8 cellular contexts compared by ENCODE assay signal in the genomic region with DNA sequence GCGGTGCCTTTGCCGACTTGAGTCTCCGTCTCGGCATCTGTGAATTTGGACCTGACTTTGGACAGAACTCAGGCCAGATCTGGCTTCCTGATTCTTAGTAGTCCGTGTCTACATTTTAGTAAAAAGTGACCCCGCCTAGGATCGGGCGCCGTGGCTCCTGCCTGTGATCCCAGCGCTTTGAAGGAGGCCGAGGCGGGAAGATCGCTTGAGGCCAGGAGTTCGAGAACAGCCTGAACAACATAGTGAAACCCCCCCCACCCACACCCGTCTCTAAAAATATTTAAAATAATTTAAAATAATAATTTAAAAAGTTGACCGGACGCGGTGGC. TPM values are rescaled to one million over a fixed set of nuclear protein-coding genes. Genes with fewer than 3 reads are reported as not detected.
DNase-seq lines count a peak whose midpoint lies in the region; ATAC-seq, FAIRE-seq and TF ChIP-seq lines count a peak whose summit lies in the region.

No MANE protein-coding gene starts in this region.

- peaks cover 0 to 22% (median 7%) of the 10 kb centered on the region in 11 experiments; a peak in 13 of 22 replicates for H3K36me3 ChIP-seq in BLaER1 treated with 17β-estradiol and CSF1 and Interleukin-3, amounts not matched to agents 10 nM and 100 nM
- H3K36me3 ChIP-seq in OCI-LY1 (ENCODE audit: insufficient read depth, low read length): peaks cover 26% of the 10 kb centered on the region
- H3K36me3 ChIP-seq in endothelial cell of umbilical vein (ENCODE audit: control insufficient read depth in 2 of 2, extremely low read depth in 1 of 2, insufficient read depth in 2 of 2, low read length in 2 of 2): peaks cover 2 to 6% of the 10 kb centered on the region in 2 experiments

- POLR2A ChIA-PET in endothelial cell of umbilical vein (lab: Charles Lee): no interaction called here

- H3K9me3 Mint-ChIP-seq in neural crest cell: no peaks in the 10 kb centered on the region

- no peak overlapping the region for H2AFZ ChIP-seq in OCI-LY1 (ENCODE audit: low read length)
- peak overlapping the region; percentile 88 for H2AFZ ChIP-seq in endothelial cell of umbilical vein (ENCODE audit: low read depth, low read length)

- dilution Hi-C loops in endothelial cell of umbilical vein (cut with MboI; ENCODE audit: extremely low pct_ligation_motif_present, low sequenced_read_pairs): no loop called here

- intact Hi-C loops in endothelial cell of umbilical vein (cut with micrococcal nuclease) (loop anchor here (1.0 to 2.0 kb wide), 3 partner anchors 48 to 160 kb away; partner anchors contain the start of genes ATP8B3 and UQCR11), posterior cingulate gyrus (cut with DNase I) (loop anchor here (2.0 to 5.0 kb wide), 2 partner anchors 60 to 86 kb away; partner anchors contain the start of genes MBD3 and MEX3D)

- peaks cover 0 to 7% (median 0%) of the 10 kb centered on the region in 11 experiments; a peak in 1 of 22 replicates for H3K27me3 ChIP-seq in BLaER1 treated with 17β-estradiol and CSF1 and Interleukin-3, amounts not matched to agents 10 nM and 100 nM
- H3K27me3 ChIP-seq in OCI-LY1 (ENCODE audit: insufficient read depth, low read length): no peaks in the 10 kb centered on the region
- no peaks in the 10 kb centered on the region for H3K27me3 ChIP-seq in endothelial cell of umbilical vein (ENCODE audit: control insufficient read depth in 2 of 2, insufficient read depth in 2 of 2, low read length in 2 of 2)

- CTCF ChIA-PET in endothelial cell of umbilical vein (lab: Charles Lee): interaction anchor here (0.9 to 2.1 kb wide), 4 partner anchors 19 to 185 kb away, joined by 3 to 11 read pairs (median 4); no protein-coding TSS in a partner anchor

- peaks cover 5 to 34% (median 27%) of the 10 kb centered on the region in 11 experiments; a peak in 19 of 22 replicates for H4K20me1 ChIP-seq in BLaER1 treated with 17β-estradiol and CSF1 and Interleukin-3, amounts not matched to agents 10 nM and 100 nM
- H4K20me1 ChIP-seq in OCI-LY1 (ENCODE audit: insufficient read depth, low read length): no peaks in the 10 kb centered on the region
- no peaks in the 10 kb centered on the region for H4K20me1 ChIP-seq in endothelial cell of umbilical vein (replicated peaks; ENCODE audit: control insufficient read depth, extremely low read depth, insufficient read depth, low read length)

- peaks cover 13% of the 10 kb centered on the region for H3K27me3 Mint-ChIP-seq in neural crest cell (ENCODE audit: low read depth)

- BruUV-seq in endothelial cell of umbilical vein (replicated peaks; lab: Mats Ljungman, UMichigan): TSS peak; percentile 98

- no peak for FAIRE-seq in endothelial cell of umbilical vein (lab: Jason Lieb, UNC)

- in situ Hi-C loops in GM13976 (cut with MboI; ENCODE audit: low sequenced_read_pairs, unreplicated experiment): no loop called here

- DNase-seq in endothelial cell of umbilical vein (ENCODE audit: low read depth, low spot score): no peak
- no peak for DNase-seq in neural crest cell (ENCODE audit: low read depth, low spot score)
- DNase-seq in posterior cingulate gyrus: no peak
- DNase-seq in NCI-H187 treated with DMSO at 0.1 percent for 48 hours (lab: John Stamatoyannopoulos, UW): no peak
- no peak for DNase-seq in GM13976 (ENCODE audit: low spot score)

- H3K4me3 ChIP-seq in BLaER1 treated with 17β-estradiol and CSF1 and Interleukin-3, amounts not matched to agents 10 nM and 100 nM: peak overlapping the region; percentile 73 to 91 (median 86)
- H3K4me3 ChIP-seq in OCI-LY1 (ENCODE audit: low read depth, low read length, poor library complexity, severe bottlenecking): peak overlapping the region; percentile 76
- peak overlapping the region; percentile 24 to 49 (median 39) for H3K4me3 ChIP-seq in endothelial cell of umbilical vein (replicated peaks in 1 of 3; ENCODE audit: insufficient read depth in 1 of 3, low read depth in 1 of 3, low read length in 3 of 3)

- H3K9me1 ChIP-seq in endothelial cell of umbilical vein (replicated peaks; ENCODE audit: control insufficient read depth, extremely low read depth, insufficient read depth, low read length): no peaks in the 10 kb centered on the region

- H3K36me3 Mint-ChIP-seq in neural crest cell (ENCODE audit: low read depth): peaks cover 2% of the 10 kb centered on the region

- peak overlapping the region; percentile 90 to 99 (median 98) for H3K9ac ChIP-seq in BLaER1 treated with 17β-estradiol and CSF1 and Interleukin-3, amounts not matched to agents 10 nM and 100 nM
- peak overlapping the region; percentile 87 for H3K9ac ChIP-seq in OCI-LY1 (ENCODE audit: low read length)
- peak overlapping the region; percentile 97 for H3K9ac ChIP-seq in endothelial cell of umbilical vein (replicated peaks; ENCODE audit: extremely low read depth, insufficient read depth, low read length)

- peak overlapping the region; percentile 67 to 95 (median 84) for H3K4me2 ChIP-seq in BLaER1 treated with 17β-estradiol and CSF1 and Interleukin-3, amounts not matched to agents 10 nM and 100 nM
- H3K4me2 ChIP-seq in OCI-LY1 (ENCODE audit: low read length) (peak overlapping the region; percentile 93), endothelial cell of umbilical vein (ENCODE audit: insufficient read depth, low read length) (peak overlapping the region; percentile 58)

- no peaks in the 10 kb centered on the region for H3K9me2 ChIP-seq in OCI-LY1 (ENCODE audit: low read depth, low read length)

- peaks cover 11% of the 10 kb centered on the region for H3K4me1 Mint-ChIP-seq in neural crest cell

- peak overlapping the region; percentile 91 for H3K27ac Mint-ChIP-seq in neural crest cell (ENCODE audit: unreplicated experiment)

- TF ChIP-seq POLR2A in endothelial cell of umbilical vein (IDR thresholded peaks at IDR 0.05; ENCODE audit: low read depth, low read length): no peak

- no peak for ATAC-seq in GM21367 (IDR thresholded peaks at IDR 0.05; ENCODE audit: unreplicated experiment)

- peak overlapping the region; percentile 93 to 100 (median 99) for H3K27ac ChIP-seq in BLaER1 treated with 17β-estradiol and CSF1 and Interleukin-3, amounts not matched to agents 10 nM and 100 nM
- peak overlapping the region; percentile 83 for H3K27ac ChIP-seq in OCI-LY1 (ENCODE audit: low read depth, low read length, poor library complexity, severe bottlenecking)
- peak overlapping the region; percentile 98 for H3K27ac ChIP-seq in endothelial cell of umbilical vein (ENCODE audit: insufficient read depth, low read depth, low read length)

- peaks cover 65 to 80% (median 73%) of the 10 kb centered on the region in 10 experiments for H3K4me1 ChIP-seq in BLaER1 treated with 17β-estradiol and CSF1 and Interleukin-3, amounts not matched to agents 10 nM and 100 nM
- peaks cover 26% of the 10 kb centered on the region for H3K4me1 ChIP-seq in OCI-LY1 (ENCODE audit: insufficient read depth, low read length, severe bottlenecking)
- peaks cover 2% of the 10 kb centered on the region for H3K4me1 ChIP-seq in endothelial cell of umbilical vein (ENCODE audit: control insufficient read depth, extremely low read depth, insufficient read depth, low read length)

- no peak for TF ChIP-seq CTCF in OCI-LY1 (IDR thresholded peaks at IDR 0.05; ENCODE audit: low read length)
- TF ChIP-seq CTCF in endothelial cell of umbilical vein (IDR thresholded peaks at IDR 0.05; ENCODE audit: extremely low read depth in 1 of 2, insufficient read depth in 1 of 2, low read depth in 1 of 2, low read length in 2 of 2): no peak
- no peak for TF ChIP-seq CTCF in neural crest cell (conservative IDR thresholded peaks at IDR 0.05)
- TF ChIP-seq CTCF in GM13976 (IDR thresholded peaks at IDR 0.05; ENCODE audit: borderline replicate concordance, control extremely low read depth, extremely low read depth, insufficient read depth, missing control alignments): no peak

- H3K9me3 ChIP-seq in BLaER1 treated with 17β-estradiol and CSF1 and Interleukin-3, amounts not matched to agents 10 nM and 100 nM (replicated peaks in 1 of 11): no peaks in the 10 kb centered on the region
- H3K9me3 ChIP-seq in OCI-LY1 (ENCODE audit: low read length) (no peaks in the 10 kb centered on the region), endothelial cell of umbilical vein (replicated peaks; ENCODE audit: control insufficient read depth, insufficient read depth, low read length) (no peaks in the 10 kb centered on the region)

- H3K4me3 Mint-ChIP-seq in neural crest cell: peak overlapping the region; percentile 94

- H3F3A ChIP-seq in OCI-LY1 (ENCODE audit: insufficient read depth, low read length): no peaks in the 10 kb centered on the region

- H3K79me2 ChIP-seq in OCI-LY1 (ENCODE audit: insufficient read depth, low read length) (peaks cover 26% of the 10 kb centered on the region), endothelial cell of umbilical vein (ENCODE audit: control insufficient read depth, insufficient read depth, low read length) (peaks cover 33% of the 10 kb centered on the region)

TF ChIP-seq in endothelial cell of umbilical vein, 7 proteins besides CTCF, POLR2A, EP300 and RAD21 (continues in another document):
- TF ChIP-seq GATA2 (IDR thresholded peaks at IDR 0.05; ENCODE audit: insufficient read depth, insufficient read length, low read depth, low read length): no peak
- TF ChIP-seq, protein P1, sequence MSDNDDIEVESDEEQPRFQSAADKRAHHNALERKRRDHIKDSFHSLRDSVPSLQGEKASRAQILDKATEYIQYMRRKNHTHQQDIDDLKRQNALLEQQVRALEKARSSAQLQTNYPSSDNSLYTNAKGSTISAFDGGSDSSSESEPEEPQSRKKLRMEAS (IDR thresholded peaks at IDR 0.05; ENCODE audit: insufficient read depth, insufficient read length): no peak
- TF ChIP-seq EZH2 (IDR thresholded peaks at IDR 0.05; ENCODE audit: borderline replicate concordance, low read depth, low read length, severe bottlenecking): no peak

RNA-seq across cellular contexts. Expression of gene TCF3, which starts 0.8 kb away (rescaled TPM):
- 193 and 197 TPM in 2 replicates for total RNA-seq in endothelial cell of umbilical vein
- 147 and 202 TPM in 2 replicates for polyA plus RNA-seq in endothelial cell of umbilical vein
- polyA plus RNA-seq in endothelial cell of umbilical vein (2011; cell fraction: cytosol; rRNA removed): 111 and 153 TPM in 2 replicates
- polyA plus RNA-seq in endothelial cell of umbilical vein (2011; cell fraction: nucleus; rRNA removed): 216 and 222 TPM in 2 replicates
- 146 and 182 TPM in 2 replicates for polyA plus RNA-seq in endothelial cell of umbilical vein (2012)
- 49.3 and 59.6 TPM in 2 replicates for polyA minus RNA-seq in endothelial cell of umbilical vein
- 139 TPM for polyA minus RNA-seq in endothelial cell of umbilical vein (2011; cell fraction: cytosol; rRNA and poly(A)+ RNA removed)
- polyA minus RNA-seq in endothelial cell of umbilical vein (2011; cell fraction: nucleus; rRNA and poly(A)+ RNA removed): 27.0 and 53.7 TPM in 2 replicates
- 348 and 354 TPM in 2 replicates for total RNA-seq in neural crest cell

RNA-seq across cellular contexts. Expression of gene UQCR11, which starts 48.0 kb away (rescaled TPM):
- 210 and 223 TPM in 2 replicates for total RNA-seq in endothelial cell of umbilical vein
- 165 and 262 TPM in 2 replicates for polyA plus RNA-seq in endothelial cell of umbilical vein
- 156 and 199 TPM in 2 replicates for polyA plus RNA-seq in endothelial cell of umbilical vein (2011; cell fraction: cytosol; rRNA removed)
- polyA plus RNA-seq in endothelial cell of umbilical vein (2011; cell fraction: nucleus; rRNA removed): 42.6 and 62.7 TPM in 2 replicates
- 156 and 442 TPM in 2 replicates for polyA plus RNA-seq in endothelial cell of umbilical vein (2012)
- 22.1 and 26.8 TPM in 2 replicates for polyA minus RNA-seq in endothelial cell of umbilical vein
- polyA minus RNA-seq in endothelial cell of umbilical vein (2011; cell fraction: cytosol; rRNA and poly(A)+ RNA removed): 28.5 TPM
- polyA minus RNA-seq in endothelial cell of umbilical vein (2011; cell fraction: nucleus; rRNA and poly(A)+ RNA removed): 16.0 and 19.6 TPM in 2 replicates
- 149 and 165 TPM in 2 replicates for total RNA-seq in neural crest cell
